ENCODE assay signal across 22 cellular contexts in genomic region chr13:79503473-79504017, GRCh38. TPM values are rescaled to one million over a fixed set of nuclear protein-coding genes. Genes with fewer than 3 reads are reported as not detected.
A peak's percentile ranks its signal among the peaks of the same experiment; 100 is the strongest.
DNase-seq lines count a peak whose midpoint lies in the region; ATAC-seq, FAIRE-seq and TF ChIP-seq lines count a peak whose summit lies in the region.
"Had no signal": no experiment of that assay in that cellular context is flagged by ENCODE, and none has a peak within 500 bp of the region (broad histone marks: within the 10 kb centered on the region; RNA-seq: fewer than 3 reads in every experiment).

No MANE protein-coding gene starts in this region.

- ATAC-seq in left colon (peak; percentile 19), GM18861 (IDR thresholded peaks at IDR 0.05; ENCODE audit: unreplicated experiment) (no peak)
- ATAC-seq: effector memory CD8-positive, alpha-beta T cell; esophagus mucosa; foreskin keratinocyte; Panc1 had no signal

- peak; percentile 42 for FAIRE-seq in GM12892 (lab: Jason Lieb, UNC)
- FAIRE-seq: colon had no signal

- peaks cover 78% of the 10 kb centered on the region for H3K4me1 Mint-ChIP-seq in activated naive CD4-positive, alpha-beta T cell treated with anti-CD3 and anti-CD28 coated beads for 36 hours (ENCODE audit: low read depth)
- H3K4me1 Mint-ChIP-seq in activated T-helper 2 cell treated with anti-CD3 and anti-CD28 coated beads, Interferon-gamma antibody, Interleukin-2, Interleukin-4, amounts not matched to agents 10 μg/mL and 5 μg/mL and 100 μg/mL, durations not matched to agents 14 hours and 24 hours and 36 hours (ENCODE audit: low read depth), result peaks cover 84% of the 10 kb centered on the region
- H3K4me1 Mint-ChIP-seq: CD14-positive monocyte had no signal

- H3K4me3 Mint-ChIP-seq in activated naive CD4-positive, alpha-beta T cell treated with anti-CD3 and anti-CD28 coated beads for 36 hours, result no peak overlapping the region
- peak overlapping the region; percentile 6 for H3K4me3 Mint-ChIP-seq in activated T-helper 2 cell treated with anti-CD3 and anti-CD28 coated beads, Interferon-gamma antibody, Interleukin-2, Interleukin-4, amounts not matched to agents 10 μg/mL and 5 μg/mL and 100 μg/mL, durations not matched to agents 14 hours and 24 hours and 36 hours (ENCODE audit: low read depth)
- H3K4me3 Mint-ChIP-seq: activated CD4-positive, alpha-beta T cell treated with anti-CD3 and anti-CD28 coated beads, Interleukin-2, amount 10 ng/mL, durations not matched to agents 7 days and 5 days; activated naive CD8-positive, alpha-beta T cell treated with anti-CD3 and anti-CD28 coated beads, Interleukin-2, amount 10 ng/mL, durations not matched to agents 7 days and 5 days; CD14-positive monocyte; effector memory CD8-positive, alpha-beta T cell had no signal

- intact Hi-C loops in activated naive CD4-positive, alpha-beta T cell treated with anti-CD3 and anti-CD28 coated beads for 36 hours (cut with micrococcal nuclease), result no loop called here
- intact Hi-C loops in activated T-helper 2 cell treated with anti-CD3 and anti-CD28 coated beads, Interferon-gamma antibody, Interleukin-2, Interleukin-4, amounts not matched to agents 10 μg/mL and 5 μg/mL and 100 μg/mL, durations not matched to agents 14 hours and 24 hours and 36 hours (cut with micrococcal nuclease), result no loop called here
- intact Hi-C loops in left colon (cut with DNase I, micrococcal nuclease), result no loop called here

- H3K9me3 Mint-ChIP-seq in activated naive CD4-positive, alpha-beta T cell treated with anti-CD3 and anti-CD28 coated beads for 36 hours, result peaks cover 2% of the 10 kb centered on the region
- peaks cover 17% of the 10 kb centered on the region for H3K9me3 Mint-ChIP-seq in activated T-helper 2 cell treated with anti-CD3 and anti-CD28 coated beads, Interferon-gamma antibody, Interleukin-2, Interleukin-4, amounts not matched to agents 10 μg/mL and 5 μg/mL and 100 μg/mL, durations not matched to agents 14 hours and 24 hours and 36 hours
- H3K9me3 Mint-ChIP-seq: effector memory CD8-positive, alpha-beta T cell had no signal

- peak overlapping the region; percentile 81 for H3K27ac Mint-ChIP-seq in activated naive CD4-positive, alpha-beta T cell treated with anti-CD3 and anti-CD28 coated beads for 36 hours
- peak overlapping the region; percentile 80 for H3K27ac Mint-ChIP-seq in activated T-helper 2 cell treated with anti-CD3 and anti-CD28 coated beads, Interferon-gamma antibody, Interleukin-2, Interleukin-4, amounts not matched to agents 10 μg/mL and 5 μg/mL and 100 μg/mL, durations not matched to agents 14 hours and 24 hours and 36 hours
- H3K27ac Mint-ChIP-seq: activated CD4-positive, alpha-beta T cell treated with anti-CD3 and anti-CD28 coated beads, Interleukin-2, amount 10 ng/mL, durations not matched to agents 7 days and 5 days; activated naive CD8-positive, alpha-beta T cell treated with anti-CD3 and anti-CD28 coated beads, Interleukin-2, amount 10 ng/mL, durations not matched to agents 7 days and 5 days; CD14-positive monocyte had no signal

- DNase-seq in activated naive CD4-positive, alpha-beta T cell treated with anti-CD3 and anti-CD28 coated beads for 36 hours, result no peak
- DNase-seq in activated naive CD4-positive, alpha-beta T cell treated with Interleukin-2 at 50 U/mL for 16 hours, result no peak
- no peak for DNase-seq in GM12892 (ENCODE audit: insufficient read length)
- no peak for DNase-seq in activated T-helper 2 cell treated with anti-CD3 and anti-CD28 coated beads, Interferon-gamma antibody, Interleukin-2, Interleukin-4, amounts not matched to agents 10 μg/mL and 5 μg/mL and 100 μg/mL, durations not matched to agents 14 hours and 24 hours and 36 hours (ENCODE audit: low spot score)
- no peak for DNase-seq in left colon
- no peak for DNase-seq in C1 segment of cervical spinal cord (lab: John Stamatoyannopoulos, UW)
- DNase-seq: activated CD4-positive, alpha-beta T cell treated with anti-CD3 and anti-CD28 coated beads, Interleukin-2, amount 10 ng/mL, durations not matched to agents 7 days and 5 days; activated naive CD8-positive, alpha-beta T cell treated with anti-CD3 and anti-CD28 coated beads, Interleukin-2, amount 10 ng/mL, durations not matched to agents 7 days and 5 days; Calu3; effector memory CD8-positive, alpha-beta T cell; foreskin keratinocyte; heart right ventricle; Kasumi-1; mesenchymal stem cell; NCI-H510A treated with DMSO at 0.1 percent for 48 hours; stimulated activated CD4-positive, alpha-beta T cell treated with anti-CD3 and anti-CD28 coated beads, Interleukin-2, amount 100 ng/mL, for 24 hours; T-helper 1 cell had no signal

- H3K36me3 Mint-ChIP-seq in activated naive CD4-positive, alpha-beta T cell treated with anti-CD3 and anti-CD28 coated beads for 36 hours (ENCODE audit: low read depth), result peaks cover 10% of the 10 kb centered on the region
- H3K36me3 Mint-ChIP-seq in activated T-helper 2 cell treated with anti-CD3 and anti-CD28 coated beads, Interferon-gamma antibody, Interleukin-2, Interleukin-4, amounts not matched to agents 10 μg/mL and 5 μg/mL and 100 μg/mL, durations not matched to agents 14 hours and 24 hours and 36 hours (ENCODE audit: low read depth), result peaks cover 79% of the 10 kb centered on the region
- H3K36me3 Mint-ChIP-seq: CD14-positive monocyte had no signal

- CTCF ChIA-PET in activated naive CD4-positive, alpha-beta T cell treated with anti-CD3 and anti-CD28 coated beads for 36 hours (lab: Charles Lee), result interaction anchor here (2.2 to 3.8 kb wide), 2 partner anchors 21 to 80 kb away, joined by 8 to 25 read pairs; partner anchors contain the start of gene NDFIP2

- no peak for TF ChIP-seq POLR2A in GM12892 (IDR thresholded peaks at IDR 0.05; ENCODE audit: low read depth, low read length)

- no peaks in the 10 kb centered on the region for H3K27me3 Mint-ChIP-seq in activated naive CD4-positive, alpha-beta T cell treated with anti-CD3 and anti-CD28 coated beads for 36 hours (ENCODE audit: low read depth)
- no peaks in the 10 kb centered on the region for H3K27me3 Mint-ChIP-seq in activated T-helper 2 cell treated with anti-CD3 and anti-CD28 coated beads, Interferon-gamma antibody, Interleukin-2, Interleukin-4, amounts not matched to agents 10 μg/mL and 5 μg/mL and 100 μg/mL, durations not matched to agents 14 hours and 24 hours and 36 hours (ENCODE audit: low read depth)
- H3K27me3 Mint-ChIP-seq: activated CD4-positive, alpha-beta T cell treated with anti-CD3 and anti-CD28 coated beads, Interleukin-2, amount 10 ng/mL, durations not matched to agents 7 days and 5 days; activated naive CD8-positive, alpha-beta T cell treated with anti-CD3 and anti-CD28 coated beads, Interleukin-2, amount 10 ng/mL, durations not matched to agents 7 days and 5 days; effector memory CD8-positive, alpha-beta T cell had no signal

RNA-seq across cellular contexts. Expression of gene NDFIP2, which starts 22.6 kb away (rescaled TPM):
- total RNA-seq in activated naive CD4-positive, alpha-beta T cell treated with anti-CD3 and anti-CD28 coated beads for 36 hours, result 10 to 100 TPM; 89.5 to 90.8 TPM
- 25.2 TPM for polyA plus RNA-seq in GM12892 (2012; ENCODE audit: missing spikeins)
- total RNA-seq in activated T-helper 2 cell treated with anti-CD3 and anti-CD28 coated beads, Interferon-gamma antibody, Interleukin-2, Interleukin-4, amounts not matched to agents 10 μg/mL and 5 μg/mL and 100 μg/mL, durations not matched to agents 14 hours and 24 hours and 36 hours, result 227 and 231 TPM in 2 replicates
- 100 to 1,000 TPM; 117 to 129 TPM for total RNA-seq in left colon
- polyA plus RNA-seq: CD14-positive monocyte had no signal
